8 cellular contexts compared by ENCODE assay signal in the genomic region with DNA sequence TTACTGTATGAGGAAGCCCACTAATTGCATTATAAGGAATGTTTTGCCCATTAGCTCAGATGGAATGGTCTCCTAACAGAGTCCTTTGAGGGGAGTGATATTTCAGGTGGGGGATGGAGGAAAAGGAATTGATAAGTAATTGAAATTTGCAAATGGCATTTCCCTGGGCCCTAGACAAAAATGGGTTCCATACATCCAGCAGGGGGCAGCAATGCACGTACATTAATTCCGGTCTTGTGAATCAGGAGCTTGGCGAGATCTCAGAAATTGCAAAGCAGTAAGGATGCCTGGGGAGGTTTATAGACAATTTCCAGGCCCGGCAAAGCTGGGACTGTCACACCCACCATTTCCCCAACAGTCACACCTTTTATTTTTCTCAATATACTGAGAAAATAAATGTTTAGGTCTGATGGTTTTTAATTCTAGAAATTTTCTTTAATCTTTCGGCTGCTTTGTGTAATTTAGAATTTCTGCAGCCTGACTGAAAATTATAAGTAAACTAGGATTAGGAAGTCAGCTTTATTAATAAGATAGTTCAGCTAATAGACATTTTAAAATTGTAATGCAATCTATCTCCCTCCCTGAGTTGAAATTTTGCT.
DNase-seq lines count a peak whose midpoint lies in the region; ATAC-seq and TF ChIP-seq lines count a peak whose summit lies in the region.

No MANE protein-coding gene starts in this region.

- H3K9me3 Mint-ChIP-seq in H9, result peaks cover 25 to 26% of the 10 kb centered on the region in 2 experiments
- peaks cover 20% of the 10 kb centered on the region for H3K9me3 Mint-ChIP-seq in neural crest cell

- no peak overlapping the region for H3K4me2 ChIP-seq in H9 (ENCODE audit: insufficient read depth, insufficient read length, low read length)

- no peak overlapping the region for H3K18ac ChIP-seq in H9 (ENCODE audit: insufficient read length, low read depth, low read length)

- H3K23me2 ChIP-seq in H9 (ENCODE audit: insufficient read length, low read depth, low read length, poor library complexity, severe bottlenecking), result no peaks in the 10 kb centered on the region

- no peaks in the 10 kb centered on the region for H4K20me1 ChIP-seq in H9 (ENCODE audit: control insufficient read depth, insufficient read depth, insufficient read length)

- H3K4me1 ChIP-seq in H9 (ENCODE audit: insufficient read depth, low read length) (peaks cover 3% of the 10 kb centered on the region; the same call in 1 of the 2 replicates), vagina (no peaks in the 10 kb centered on the region)

- no peak overlapping the region for H4K91ac ChIP-seq in H9 (ENCODE audit: insufficient read length, low read depth, low read length)

- H3K4me3 ChIP-seq in vagina, result no peak overlapping the region

- no peak overlapping the region for H3K4ac ChIP-seq in H9 (ENCODE audit: low read depth, low read length)

- TF ChIP-seq POLR2A in vagina (IDR thresholded peaks at IDR 0.05), result no peak

- WGBS in H9 (ENCODE audit: extremely low coverage, insufficient read length, low lambda C conversion rate), result no CpG with 5 or more reads among the region's 5 CpGs

- H3K36me3 Mint-ChIP-seq in H9 (ENCODE audit: insufficient read depth in 1 of 3, low read depth in 3 of 3), result peaks cover 0 to 25% (median 23%) of the 10 kb centered on the region in 3 experiments; a peak in 6 of 7 replicates
- peaks cover 6% of the 10 kb centered on the region for H3K36me3 Mint-ChIP-seq in neural crest cell (ENCODE audit: low read depth)

- no peaks in the 10 kb centered on the region for H3K27me3 ChIP-seq in H9 (ENCODE audit: insufficient read depth, low read length)
- no peaks in the 10 kb centered on the region for H3K27me3 ChIP-seq in vagina

- H3K79me1 ChIP-seq in H9 (ENCODE audit: insufficient read depth, low read depth, low read length, poor library complexity, severe bottlenecking), result no peaks in the 10 kb centered on the region

- H3K4me1 Mint-ChIP-seq in H9 (peaks cover 7 to 11% of the 10 kb centered on the region in 2 experiments), neural crest cell (peaks cover 16% of the 10 kb centered on the region)

- no peak overlapping the region for H4K5ac ChIP-seq in H9 (ENCODE audit: insufficient read length, low read depth, low read length)

- H2BK12ac ChIP-seq in H9 (ENCODE audit: insufficient read length, low read depth, low read length), result no peak overlapping the region

- H3K36me3 ChIP-seq in vagina, result no peaks in the 10 kb centered on the region

- H3K79me2 ChIP-seq in H9 (ENCODE audit: insufficient read depth, low read length), result no peaks in the 10 kb centered on the region

- no peak overlapping the region for H2BK20ac ChIP-seq in H9 (ENCODE audit: low read depth, low read length, poor library complexity, severe bottlenecking)

- intact Hi-C loops in vagina (cut with DNase I), result no loop called here

- no peak for ATAC-seq in HG03342 (IDR thresholded peaks at IDR 0.05; ENCODE audit: unreplicated experiment)

- no peak overlapping the region for H3K9ac ChIP-seq in H9 (ENCODE audit: extremely low read depth, insufficient read length, low read length)

- no peak overlapping the region for H3K14ac ChIP-seq in H9 (ENCODE audit: insufficient read depth, low read length)

- no peak overlapping the region for H3T11ph ChIP-seq in H9 (ENCODE audit: low read length)

- peak; percentile 66 for DNase-seq in Daoy (ENCODE audit: low read depth)
- peak; percentile 63 for DNase-seq in H9
- peak; percentile 6 for DNase-seq in NCI-H2171 treated with DMSO at 0.1 percent for 48 hours (lab: John Stamatoyannopoulos, UW)
- DNase-seq in activated CD4-positive, alpha-beta T cell treated with anti-CD3 and anti-CD28 coated beads for 4 hours, result peak; percentile 3 to 4
- DNase-seq in fibroblast of gingiva (ENCODE audit: low read depth), result peak; percentile 59
- peak; percentile 80 for DNase-seq in neural crest cell (ENCODE audit: low read depth, low spot score)
- no peak for DNase-seq in vagina (ENCODE audit: extremely low spot score in 2 of 2)

- H2BK5ac ChIP-seq in H9 (ENCODE audit: insufficient read length, low read length), result no peak overlapping the region

- peak; percentile 81 for TF ChIP-seq CTCF in H9 (conservative IDR thresholded peaks at IDR 0.05)
- peak; percentile 85 for TF ChIP-seq CTCF in neural crest cell (conservative IDR thresholded peaks at IDR 0.05)
- TF ChIP-seq CTCF in vagina (IDR thresholded peaks at IDR 0.05), result peak; percentile 20 to 51 (median 44)

- no peak overlapping the region for H2BK120ac ChIP-seq in H9 (ENCODE audit: low read depth, low read length, poor library complexity, severe bottlenecking)

- H3K23ac ChIP-seq in H9 (ENCODE audit: insufficient read length, low read depth, low read length), result no peak overlapping the region

- no peak overlapping the region for H2AK5ac ChIP-seq in H9 (ENCODE audit: insufficient read length, low read length)

- no peak overlapping the region for H2AFZ ChIP-seq in H9 (ENCODE audit: low read length)

- no peak overlapping the region for H3K56ac ChIP-seq in H9 (ENCODE audit: insufficient read length, low read depth, low read length)

- no peak overlapping the region for H3K27ac ChIP-seq in H9 (ENCODE audit: insufficient read length, low read depth, low read length)
- no peak overlapping the region for H3K27ac ChIP-seq in vagina

- H3K4me3 Mint-ChIP-seq in H9 (no peak overlapping the region), neural crest cell (no peak overlapping the region)

- H3K9me3 ChIP-seq in H9 (ENCODE audit: control insufficient read depth, low read depth, low read length) (peaks cover 14% of the 10 kb centered on the region), vagina (no peaks in the 10 kb centered on the region)

- no peak overlapping the region for H3K27ac Mint-ChIP-seq in H9
- H3K27ac Mint-ChIP-seq in neural crest cell (ENCODE audit: unreplicated experiment), result no peak overlapping the region

- H3K27me3 Mint-ChIP-seq in H9 (ENCODE audit: low read depth), result no peaks in the 10 kb centered on the region; the same call in 1 of the 2 replicates
- H3K27me3 Mint-ChIP-seq in neural crest cell (ENCODE audit: low read depth), result no peaks in the 10 kb centered on the region

- no peak overlapping the region for H4K8ac ChIP-seq in H9 (replicated peaks; ENCODE audit: insufficient read length, low read depth, low read length)

- H2BK15ac ChIP-seq in H9 (ENCODE audit: low read depth, low read length), result no peak overlapping the region

Comparison
In these comparisons a context has a peak if more than half of its experiments do, and no peak if none do; other contexts are left out.
1. DNase-seq: peak in Daoy (single experiment), H9 (single experiment), NCI-H2171 treated with DMSO at 0.1 percent for 48 hours (single experiment), activated CD4-positive, alpha-beta T cell treated with anti-CD3 and anti-CD28 coated beads for 4 hours (2 of 2), fibroblast of gingiva (single experiment) and neural crest cell (single experiment); none in vagina (0 of 2).
2. Peak in every context shown above with its lines, with median percentiles within 50 percentile points of each other: CTCF ChIP-seq.